ENCODE assay signal across 17 cellular contexts in the genomic region with DNA sequence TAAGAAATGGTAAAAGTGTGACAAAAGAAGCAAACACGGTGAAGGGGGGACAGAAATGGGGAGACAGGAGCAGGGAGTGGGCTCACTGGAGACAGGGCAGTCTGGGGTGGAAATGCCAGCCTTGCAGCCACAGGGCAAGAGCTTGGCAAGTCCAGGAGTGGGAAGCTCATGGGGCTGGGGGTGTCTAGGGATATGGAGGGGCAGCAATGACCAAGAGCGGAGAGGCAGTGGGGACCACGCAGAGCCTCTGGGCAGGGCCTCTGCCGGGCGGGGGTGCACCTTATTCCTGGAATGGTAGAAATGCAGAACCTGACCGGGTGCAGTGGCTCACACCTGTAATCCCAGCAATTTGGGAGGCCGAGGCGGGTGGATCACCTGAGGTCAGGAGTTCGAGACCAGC. TPM values are rescaled to one million over a fixed set of nuclear protein-coding genes. Genes with fewer than 3 reads are reported as not detected.
DNase-seq lines count a peak whose midpoint lies in the region; ATAC-seq and TF ChIP-seq lines count a peak whose summit lies in the region.
"Had no signal": no experiment of that assay in that cellular context is flagged by ENCODE, and none has a peak within 500 bp of the region (broad histone marks: within the 10 kb centered on the region; RNA-seq: fewer than 3 reads in every experiment).

No MANE protein-coding gene starts in this region.

- H3K36me3 Mint-ChIP-seq in WTC11 (no peaks in the 10 kb centered on the region), chondrocyte (ENCODE audit: low read depth) (no peaks in the 10 kb centered on the region)
- H3K36me3 Mint-ChIP-seq in stimulated activated effector memory CD8-positive, alpha-beta T cell treated with anti-CD3 and anti-CD28 coated beads, Interleukin-12 subunit alpha, Interleukin-12 subunit beta, amount 100 ng/mL, for 72 hours = no peaks in the 10 kb centered on the region
- H3K36me3 Mint-ChIP-seq: CD4-positive, CD25-positive, alpha-beta regulatory T cell; IgD-negative memory B cell had no signal

- H3K9me3 ChIP-seq in iPS-15b (ENCODE audit: control insufficient read depth, insufficient read depth, low read length) = no peaks in the 10 kb centered on the region
- no peaks in the 10 kb centered on the region for H3K9me3 ChIP-seq in suprapubic skin
- H3K9me3 ChIP-seq: A549, BE2C, HAP-1 had no signal

- H3K27ac ChIP-seq in suprapubic skin = no peak overlapping the region

- H3K36me3 ChIP-seq in H7 (replicated peaks; ENCODE audit: control insufficient read depth, insufficient read depth, low read length) (no peaks in the 10 kb centered on the region), iPS-15b (ENCODE audit: control insufficient read depth, insufficient read depth, low read length) (no peaks in the 10 kb centered on the region), suprapubic skin (no peaks in the 10 kb centered on the region)
- H3K36me3 ChIP-seq: BE2C, HAP-1 had no signal

- DNase-seq in H7 (peak; percentile 42), WTC11 (ENCODE audit: low spot score) (no peak), chondrocyte (ENCODE audit: low spot score) (no peak), suprapubic skin (ENCODE audit: low spot score in 2 of 2) (no peak)
- DNase-seq in stimulated activated effector memory CD8-positive, alpha-beta T cell treated with anti-CD3 and anti-CD28 coated beads, Interleukin-12 subunit alpha, Interleukin-12 subunit beta, amount 100 ng/mL, for 72 hours (ENCODE audit: low spot score in 2 of 2) = no peak
- DNase-seq: BE2C; Calu3; CD4-positive, CD25-positive, alpha-beta regulatory T cell; DMS 273 treated with DMSO at 0.1 percent for 48 hours; DMS79; GM23248 had no signal

- H3K27me3 ChIP-seq in H7 (ENCODE audit: control insufficient read depth, insufficient read depth, low read length) (no peaks in the 10 kb centered on the region), iPS-15b (ENCODE audit: control insufficient read depth, insufficient read depth, low read length) (no peaks in the 10 kb centered on the region), suprapubic skin (no peaks in the 10 kb centered on the region)
- H3K27me3 ChIP-seq: BE2C had no signal

- H3K4me1 ChIP-seq in iPS-15b (ENCODE audit: control insufficient read depth, insufficient read depth, low read length) (peaks cover 4% of the 10 kb centered on the region), suprapubic skin (peaks cover 26% of the 10 kb centered on the region)
- H3K4me1 ChIP-seq: BE2C, HAP-1 had no signal

- ATAC-seq in WTC11 (no peak), HG03039 (IDR thresholded peaks at IDR 0.05; ENCODE audit: unreplicated experiment) (no peak)
- ATAC-seq in stimulated activated effector memory CD8-positive, alpha-beta T cell treated with anti-CD3 and anti-CD28 coated beads, Interleukin-12 subunit alpha, Interleukin-12 subunit beta, amount 100 ng/mL, for 72 hours = no peak
- ATAC-seq: A549 had no signal

- peak overlapping the region; percentile 47 for H3K9ac ChIP-seq in iPS-15b (ENCODE audit: low read depth, low read length)
- H3K9ac ChIP-seq: GM23248 had no signal

- H3K27me3 Mint-ChIP-seq in WTC11 (ENCODE audit: low read depth) = no peaks in the 10 kb centered on the region
- no peaks in the 10 kb centered on the region for H3K27me3 Mint-ChIP-seq in chondrocyte (ENCODE audit: low read depth)
- H3K27me3 Mint-ChIP-seq: IgD-negative memory B cell had no signal

- POLR2A ChIA-PET in WTC11 (lab: Charles Lee) = no interaction called here

- H3K4me3 ChIP-seq in H7 (ENCODE audit: insufficient read depth, low read depth, low read length) (no peak overlapping the region), iPS-15b (ENCODE audit: low read depth, low read length) (no peak overlapping the region), suprapubic skin (no peak overlapping the region)
- H3K4me3 ChIP-seq: A549, GM23248, HAP-1 had no signal

- H3K4me3 Mint-ChIP-seq in WTC11 = no peak overlapping the region
- H3K4me3 Mint-ChIP-seq in stimulated activated effector memory CD8-positive, alpha-beta T cell treated with anti-CD3 and anti-CD28 coated beads, Interleukin-12 subunit alpha, Interleukin-12 subunit beta, amount 100 ng/mL, for 72 hours = no peak overlapping the region
- no peak overlapping the region for H3K4me3 Mint-ChIP-seq in chondrocyte (ENCODE audit: unreplicated experiment)
- H3K4me3 Mint-ChIP-seq: CD4-positive, CD25-positive, alpha-beta regulatory T cell; IgD-negative memory B cell had no signal

- CTCF ChIA-PET in WTC11 (lab: Charles Lee) = no interaction called here

- TF ChIP-seq POLR2A in suprapubic skin (IDR thresholded peaks at IDR 0.05) = no peak

- 92% methylated on average over 9 of the region's 9 CpGs for WGBS in suprapubic skin

- no peak for TF ChIP-seq EP300 in suprapubic skin (IDR thresholded peaks at IDR 0.05)

- TF ChIP-seq CTCF in WTC11 (IDR thresholded peaks at IDR 0.05) (no peak), chondrocyte (IDR thresholded peaks at IDR 0.05) (no peak), suprapubic skin (IDR thresholded peaks at IDR 0.05) (no peak)

- H3K27ac Mint-ChIP-seq in WTC11 (0 out of 2 replicates have a peak overlapping the region, but pooled peaks have one; percentile 36), chondrocyte (ENCODE audit: unreplicated experiment) (no peak overlapping the region)
- peak overlapping the region; percentile 15 for H3K27ac Mint-ChIP-seq in stimulated activated effector memory CD8-positive, alpha-beta T cell treated with anti-CD3 and anti-CD28 coated beads, Interleukin-12 subunit alpha, Interleukin-12 subunit beta, amount 100 ng/mL, for 72 hours

- H3K4me1 Mint-ChIP-seq in WTC11 (peaks cover 35% of the 10 kb centered on the region), chondrocyte (ENCODE audit: low read depth) (peaks cover 19% of the 10 kb centered on the region)
- peaks cover 32% of the 10 kb centered on the region for H3K4me1 Mint-ChIP-seq in stimulated activated effector memory CD8-positive, alpha-beta T cell treated with anti-CD3 and anti-CD28 coated beads, Interleukin-12 subunit alpha, Interleukin-12 subunit beta, amount 100 ng/mL, for 72 hours

- H3K9me3 Mint-ChIP-seq in WTC11 (no peaks in the 10 kb centered on the region), chondrocyte (ENCODE audit: low read depth) (no peaks in the 10 kb centered on the region)
- H3K9me3 Mint-ChIP-seq in stimulated activated effector memory CD8-positive, alpha-beta T cell treated with anti-CD3 and anti-CD28 coated beads, Interleukin-12 subunit alpha, Interleukin-12 subunit beta, amount 100 ng/mL, for 72 hours = no peaks in the 10 kb centered on the region
- H3K9me3 Mint-ChIP-seq: CD4-positive, CD25-positive, alpha-beta regulatory T cell; IgD-negative memory B cell had no signal

TF ChIP-seq in WTC11, 78 proteins besides CTCF, POLR2A, EP300 and RAD21:
- TF ChIP-seq CBFB (CRISPR knock-in tag; IDR thresholded peaks at IDR 0.05; ENCODE audit: low read depth) (no peak), GRHL2 (CRISPR knock-in tag; IDR thresholded peaks at IDR 0.05; ENCODE audit: insufficient replicate concordance, severe bottlenecking) (no peak), GABPB1 (CRISPR knock-in tag; IDR thresholded peaks at IDR 0.05) (no peak), ZNF121 (CRISPR knock-in tag; IDR thresholded peaks at IDR 0.05) (no peak), ATF2 (CRISPR knock-in tag; IDR thresholded peaks at IDR 0.05; ENCODE audit: borderline replicate concordance, low read depth) (no peak), TEAD1 (CRISPR knock-in tag; IDR thresholded peaks at IDR 0.05) (no peak), ZNF281 (CRISPR knock-in tag; IDR thresholded peaks at IDR 0.05) (no peak), ETV6 (CRISPR knock-in tag; IDR thresholded peaks at IDR 0.05) (no peak), FOXK1 (CRISPR knock-in tag; IDR thresholded peaks at IDR 0.05) (no peak), RORB (CRISPR knock-in tag; IDR thresholded peaks at IDR 0.05) (no peak), PRRX2 (CRISPR knock-in tag; IDR thresholded peaks at IDR 0.05) (no peak), ZNF671 (CRISPR knock-in tag; IDR thresholded peaks at IDR 0.05) (no peak)
TF ChIP-seq in WTC11: peak in this region for 0.

RNA-seq across cellular contexts. Expression of gene SLC5A10, which starts 12.6 kb away (rescaled TPM):
- total RNA-seq in H7 (2014; rRNA removed; shearing (Covaris generic)) = not detected in 2 replicates
- total RNA-seq in WTC11 (2021) (0.09 TPM in 1 of 3 replicates, not detected in the others), chondrocyte (not detected in 3 replicates), suprapubic skin (1 to 10 TPM in 2 of 4 donors, under 1 TPM in 2; 0.31 to 1.5 (median 0.94) TPM)
- total RNA-seq: Calu3; CD4-positive, CD25-positive, alpha-beta regulatory T cell; GM23248; HT1080 had no signal

RNA-seq across cellular contexts. Expression of gene FAM83G, which starts 40.0 kb away (rescaled TPM):
- 40.6 and 44.8 TPM in 2 replicates for total RNA-seq in H7 (2014; rRNA removed; shearing (Covaris generic))
- total RNA-seq in WTC11 (2021) (26.6 to 31.4 TPM (median 27.7 TPM) in 3 replicates), chondrocyte (3.4 to 9.4 TPM (median 8.2 TPM) in 3 replicates), suprapubic skin (100 to 1,000 TPM; 205 to 261 (median 210) TPM)
